Comparison of ENCODE assay signal across 8 cellular contexts in genomic region chr2:67215214-67215613, GRCh38.
DNase-seq lines count a peak whose midpoint lies in the region; ATAC-seq, FAIRE-seq and TF ChIP-seq lines count a peak whose summit lies in the region.

No MANE protein-coding gene starts in this region.

- WGBS in pancreas, 2 donors: 3 to 4% methylated on average over 8 of the region's 8 CpGs

- TF ChIP-seq POLR2A in erythroblast (IDR thresholded peaks at IDR 0.05; ENCODE audit: low read length): no peak

- DNase-seq in NCI-H526 treated with DMSO at 0.1 percent for 48 hours (lab: John Stamatoyannopoulos, UW) (peak; percentile 79), erythroblast (lab: John Stamatoyannopoulos, UW) (peak; percentile 9 to 30), pancreas (peak; percentile 80 to 89 (median 86))
- no peak for DNase-seq in effector memory CD4-positive, alpha-beta T cell
- DNase-seq in activated CD8-positive, alpha-beta memory T cell treated with anti-CD3 and anti-CD28 coated beads for 24 hours: no peak

- H3K4me1 ChIP-seq in pancreas: peaks cover 13 to 39% (median 23%) of the 10 kb centered on the region in 3 donors
- H3K4me1 ChIP-seq in effector memory CD4-positive, alpha-beta T cell (ENCODE audit: control insufficient read depth, insufficient read depth, low read length, poor library complexity, severe bottlenecking): no peaks in the 10 kb centered on the region

- TF ChIP-seq CTCF in GM12875 (IDR thresholded peaks at IDR 0.05; ENCODE audit: borderline replicate concordance, insufficient read depth, low read depth, low read length): peak; percentile 31; the same call in 1 of the 2 replicates
- TF ChIP-seq CTCF in pancreas (IDR thresholded peaks at IDR 0.05): peak; percentile 52 to 57 (median 54)

- H3K27ac ChIP-seq in pancreas: peak overlapping the region; percentile 54 to 92 (median 79)
- no peak overlapping the region for H3K27ac ChIP-seq in effector memory CD4-positive, alpha-beta T cell (ENCODE audit: insufficient read depth, low read length, poor library complexity, severe bottlenecking)

- no peaks in the 10 kb centered on the region for H3K27me3 ChIP-seq in pancreas
- no peaks in the 10 kb centered on the region for H3K27me3 ChIP-seq in effector memory CD4-positive, alpha-beta T cell (replicated peaks; ENCODE audit: control insufficient read depth, insufficient read depth, low read length, poor library complexity, severe bottlenecking)

- H3K36me3 ChIP-seq in pancreas: no peaks in the 10 kb centered on the region
- H3K36me3 ChIP-seq in effector memory CD4-positive, alpha-beta T cell (ENCODE audit: control insufficient read depth, insufficient read depth, low read length): no peaks in the 10 kb centered on the region

- no peaks in the 10 kb centered on the region for H3K9me3 ChIP-seq in pancreas
- H3K9me3 ChIP-seq in effector memory CD4-positive, alpha-beta T cell (ENCODE audit: control insufficient read depth, low read length): no peaks in the 10 kb centered on the region

- peak; percentile 86 to 95 (median 94) for ATAC-seq in pancreas
- ATAC-seq in activated CD4-positive, CD25-positive, alpha-beta regulatory T cell treated with anti-CD3 and anti-CD28 coated beads, Interleukin-2, amount 50 U/mL, for 24 hours: no peak
- no peak for ATAC-seq in GM21825 (IDR thresholded peaks at IDR 0.05; ENCODE audit: unreplicated experiment)

- H3K4me3 ChIP-seq in GM12875 (ENCODE audit: low read depth, low read length) (no peak overlapping the region), pancreas (peak overlapping the region; percentile 21 to 56 (median 48))
- no peak overlapping the region for H3K4me3 ChIP-seq in effector memory CD4-positive, alpha-beta T cell (ENCODE audit: insufficient read depth, low read depth, low read length, poor library complexity, severe bottlenecking)

- intact Hi-C loops in pancreas (cut with DNase I): loop anchor here in 1 of 3 donors (5.0 to 10.0 kb wide), 3 partner anchors 178 to 780 kb away; partner anchors contain the start of gene MEIS1

- no peak for FAIRE-seq in pancreas (lab: Jason Lieb, UNC)

Comparison
In these comparisons a context has a peak if more than half of its experiments do, and no peak if none do; other contexts are left out.
1. H3K4me3 ChIP-seq: peak in pancreas (4 of 4); none in GM12875 (single experiment) and effector memory CD4-positive, alpha-beta T cell (single experiment).
2. DNase-seq: peak in NCI-H526 treated with DMSO at 0.1 percent for 48 hours (single experiment), erythroblast (2 of 2) and pancreas (6 of 6); none in effector memory CD4-positive, alpha-beta T cell (0 of 3) and activated CD8-positive, alpha-beta memory T cell treated with anti-CD3 and anti-CD28 coated beads for 24 hours (single experiment).
3. ATAC-seq: peak in pancreas (4 of 4); none in activated CD4-positive, CD25-positive, alpha-beta regulatory T cell treated with anti-CD3 and anti-CD28 coated beads, Interleukin-2, amount 50 U/mL, for 24 hours (0 of 2) and GM21825 (single experiment).